In the genomic region with DNA sequence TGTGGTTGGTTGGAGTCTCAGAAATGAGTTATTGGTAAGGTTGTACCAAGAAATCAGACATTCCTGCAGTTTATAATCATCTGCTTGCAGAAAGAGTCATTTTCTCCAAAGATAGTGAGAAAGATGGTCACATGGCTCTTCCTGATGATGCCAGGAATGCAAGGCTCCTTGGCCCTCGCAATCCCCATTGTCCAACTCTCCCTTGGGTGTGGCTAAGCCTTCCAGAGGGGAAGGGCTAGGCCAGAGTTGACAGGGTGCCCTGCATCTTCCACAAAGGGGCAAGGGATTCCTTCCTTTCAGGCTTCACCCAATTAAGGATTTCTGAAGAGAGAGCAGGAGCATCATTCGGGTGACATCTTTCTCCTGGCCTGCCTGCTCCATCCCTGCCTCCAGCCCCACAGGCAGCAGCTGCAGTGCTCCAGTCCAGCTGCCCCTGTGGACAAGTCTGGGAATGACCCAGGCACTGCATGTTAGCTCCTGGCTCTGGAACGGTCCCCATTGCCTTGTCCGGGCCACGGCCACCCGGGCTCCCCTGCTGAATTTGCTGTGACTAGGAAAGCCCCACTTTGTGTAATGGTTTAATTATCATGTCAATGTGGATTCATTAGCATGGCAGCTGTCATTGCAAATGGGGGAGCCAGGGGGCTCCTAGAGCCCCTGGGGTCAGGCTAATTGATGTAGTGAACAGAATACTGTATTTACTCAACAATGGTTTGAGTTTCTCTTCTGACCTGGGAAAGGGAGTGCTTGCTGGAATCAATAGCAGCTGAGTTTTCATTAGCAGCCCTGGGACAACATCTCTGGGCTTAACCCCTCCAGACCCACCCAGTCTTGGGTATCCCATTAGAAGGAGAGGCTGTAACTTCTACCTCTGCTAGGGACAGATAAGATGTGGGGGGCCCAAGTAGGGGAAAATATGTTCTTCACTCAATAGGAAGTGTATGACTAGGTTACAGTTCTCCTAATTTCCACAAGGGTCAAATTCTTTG, we compare ENCODE assay signal across 34 cellular contexts.
DNase-seq lines count a peak whose midpoint lies in the region; ATAC-seq and TF ChIP-seq lines count a peak whose summit lies in the region.
"Had no signal": no experiment of that assay in that cellular context is flagged by ENCODE, and none has a peak within 500 bp of the region (broad histone marks: within the 10 kb centered on the region; RNA-seq: fewer than 3 reads in every experiment).

No MANE protein-coding gene starts in this region.

- H3K27me3 ChIP-seq in endodermal cell (ENCODE audit: control insufficient read depth, insufficient read depth, low read length, poor library complexity, severe bottlenecking) (no peaks in the 10 kb centered on the region), iPS DF 6.9 (ENCODE audit: control insufficient read depth, insufficient read depth, low read length) (no peaks in the 10 kb centered on the region), trophoblast cell (ENCODE audit: insufficient read depth, low read length) (no peaks in the 10 kb centered on the region), foreskin keratinocyte (no peaks in the 10 kb centered on the region)
- H3K27me3 ChIP-seq: hepatocyte, uterus had no signal

- H2BK5ac ChIP-seq in trophoblast cell (ENCODE audit: low read depth, low read length, poor library complexity) = no peak overlapping the region

- WGBS in endodermal cell (ENCODE audit: insufficient coverage in 1 of 2, insufficient read length in 1 of 2), 2 experiments = 64 to 68% methylated on average over 5 to 6 of the region's 6 CpGs
- no CpG with 5 or more reads among the region's 6 CpGs for WGBS in iPS DF 6.9 (ENCODE audit: insufficient coverage, insufficient read length)
- WGBS in trophoblast cell (ENCODE audit: extremely low coverage, insufficient coverage, insufficient read length) = no CpG with 5 or more reads among the region's 6 CpGs

- TF ChIP-seq CTCF in endodermal cell (conservative IDR thresholded peaks at IDR 0.05) = peak; percentile 44
- TF ChIP-seq CTCF in foreskin keratinocyte (conservative IDR thresholded peaks at IDR 0.05) = no peak
- no peak for TF ChIP-seq CTCF in GM13977 (IDR thresholded peaks at IDR 0.05; ENCODE audit: extremely low read depth, insufficient read depth, missing control alignments)

- no peak overlapping the region for H4K8ac ChIP-seq in trophoblast cell (ENCODE audit: low read depth, low read length)

- ATAC-seq in Right ventricle myocardium superior (ENCODE audit: poor library complexity) = peak; percentile 59
- no peak for ATAC-seq in foreskin keratinocyte
- ATAC-seq in GM18867 (IDR thresholded peaks at IDR 0.05; ENCODE audit: unreplicated experiment) = no peak
- ATAC-seq: activated CD4-positive, alpha-beta T cell treated with anti-CD3 and anti-CD28 coated beads for 36 hours; activated CD8-positive, alpha-beta T cell treated with anti-CD3 and anti-CD28 coated beads, Interleukin-2, amount 10 ng/mL, durations not matched to agents 7 days and 5 days; activated naive CD4-positive, alpha-beta T cell treated with anti-CD3 and anti-CD28 coated beads, Interleukin-2, amount 50 U/mL, for 72 hours; effector memory CD8-positive, alpha-beta T cell; esophagus mucosa; sciatic nerve had no signal

- H4K91ac ChIP-seq in trophoblast cell (ENCODE audit: low read depth, low read length) = no peak overlapping the region

- intact Hi-C loops in Right ventricle myocardium superior (cut with DNase I) = no loop called here
- intact Hi-C loops in cardiac septum (cut with DNase I) = no loop called here

- H2AK5ac ChIP-seq in trophoblast cell (ENCODE audit: low read length) = no peak overlapping the region

- H3K79me1 ChIP-seq in trophoblast cell (ENCODE audit: low read length) = peaks cover 10% of the 10 kb centered on the region

- no peak overlapping the region for H3K4ac ChIP-seq in trophoblast cell (ENCODE audit: low read depth, low read length)

- H3K18ac ChIP-seq in trophoblast cell (ENCODE audit: low read length) = no peak overlapping the region

- H3K14ac ChIP-seq in trophoblast cell (ENCODE audit: low read length) = no peak overlapping the region

- peaks cover 19% of the 10 kb centered on the region for H3K4me1 Mint-ChIP-seq in endodermal cell
- H3K4me1 Mint-ChIP-seq: activated CD4-positive, alpha-beta T cell treated with anti-CD3 and anti-CD28 coated beads for 36 hours had no signal

- no peaks in the 10 kb centered on the region for H3K4me1 ChIP-seq in endodermal cell (ENCODE audit: control insufficient read depth, insufficient read depth, low read length)
- peaks cover 4% of the 10 kb centered on the region; the same call in 1 of the 2 replicates for H3K4me1 ChIP-seq in iPS DF 6.9 (ENCODE audit: control insufficient read depth, insufficient read depth, low read length)
- H3K4me1 ChIP-seq in trophoblast cell (ENCODE audit: control insufficient read depth in 1 of 2, insufficient read depth in 2 of 2, low read length in 2 of 2) = peaks cover 12 to 13% of the 10 kb centered on the region in 2 experiments
- H3K4me1 ChIP-seq in foreskin keratinocyte = no peaks in the 10 kb centered on the region
- H3K4me1 ChIP-seq: uterus had no signal

- no peak overlapping the region for H2AFZ ChIP-seq in trophoblast cell (ENCODE audit: insufficient read depth, low read length, poor library complexity)
- H2AFZ ChIP-seq: hepatocyte had no signal

- no peak overlapping the region for H3K4me2 ChIP-seq in trophoblast cell (ENCODE audit: low read length)
- H3K4me2 ChIP-seq: hepatocyte, SK-N-SH had no signal

- peaks cover 17% of the 10 kb centered on the region for H3K27me3 Mint-ChIP-seq in endodermal cell (ENCODE audit: insufficient read depth)

- no peak overlapping the region for H3K27ac Mint-ChIP-seq in endodermal cell
- H3K27ac Mint-ChIP-seq: activated CD4-positive, alpha-beta T cell treated with anti-CD3 and anti-CD28 coated beads for 36 hours; activated CD8-positive, alpha-beta T cell treated with anti-CD3 and anti-CD28 coated beads, Interleukin-2, amount 10 ng/mL, durations not matched to agents 7 days and 5 days; activated naive CD4-positive, alpha-beta T cell treated with anti-CD3 and anti-CD28 coated beads, Interleukin-2, amount 50 U/mL, for 72 hours; CD4-positive, alpha-beta T cell; effector memory CD8-positive, alpha-beta T cell; stimulated activated naive CD8-positive, alpha-beta T cell treated with anti-CD3 and anti-CD28 coated beads, Interleukin-15, Interleukin-2, amounts not matched to agents 100 ng/mL and 50 ng/mL, for 24 hours had no signal

- H3K9ac ChIP-seq in endodermal cell (ENCODE audit: extremely low read depth, low read length, poor library complexity, severe bottlenecking) (no peak overlapping the region), trophoblast cell (ENCODE audit: low read length) (no peak overlapping the region)
- H3K9ac ChIP-seq: SK-N-SH had no signal

- no peak overlapping the region for H4K12ac ChIP-seq in trophoblast cell (ENCODE audit: low read depth, low read length)

- no peak overlapping the region for H3K4me3 ChIP-seq in endodermal cell (ENCODE audit: low read length)
- no peak overlapping the region for H3K4me3 ChIP-seq in iPS DF 6.9 (ENCODE audit: low read length)
- H3K4me3 ChIP-seq in trophoblast cell (ENCODE audit: low read depth, low read length) = no peak overlapping the region
- H3K4me3 ChIP-seq: GM12878, hepatocyte, lung, thoracic aorta, uterus had no signal

- H3K4me3 Mint-ChIP-seq in endodermal cell = no peak overlapping the region
- H3K4me3 Mint-ChIP-seq: activated CD4-positive, alpha-beta T cell treated with anti-CD3 and anti-CD28 coated beads for 36 hours; activated CD8-positive, alpha-beta T cell treated with anti-CD3 and anti-CD28 coated beads, Interleukin-2, amount 10 ng/mL, durations not matched to agents 7 days and 5 days; CD4-positive, alpha-beta T cell; effector memory CD8-positive, alpha-beta T cell; neural crest cell; stimulated activated naive CD8-positive, alpha-beta T cell treated with anti-CD3 and anti-CD28 coated beads, Interleukin-15, Interleukin-2, amounts not matched to agents 100 ng/mL and 50 ng/mL, for 24 hours had no signal

- H3K79me2 ChIP-seq in trophoblast cell (ENCODE audit: control insufficient read depth, insufficient read depth, low read length, poor library complexity) = no peaks in the 10 kb centered on the region
- H3K79me2 ChIP-seq: hepatocyte had no signal

- H2BK12ac ChIP-seq in trophoblast cell (ENCODE audit: low read length) = no peak overlapping the region

- H2BK120ac ChIP-seq in trophoblast cell (ENCODE audit: insufficient read depth, low read length, poor library complexity) = no peak overlapping the region

- H3K36me3 ChIP-seq in endodermal cell (ENCODE audit: control insufficient read depth, insufficient read depth, low read length) (no peaks in the 10 kb centered on the region), iPS DF 6.9 (ENCODE audit: control insufficient read depth, insufficient read depth, low read length) (no peaks in the 10 kb centered on the region), trophoblast cell (ENCODE audit: control insufficient read depth in 1 of 2, insufficient read depth in 2 of 2, low read length in 2 of 2) (no peaks in the 10 kb centered on the region)
- H3K36me3 ChIP-seq: thoracic aorta, uterus had no signal

- no peaks in the 10 kb centered on the region for H3K36me3 Mint-ChIP-seq in endodermal cell (ENCODE audit: low read depth)
- H3K36me3 Mint-ChIP-seq: activated naive CD4-positive, alpha-beta T cell treated with anti-CD3 and anti-CD28 coated beads, Interleukin-2, amount 50 U/mL, for 72 hours had no signal

- no peak overlapping the region for H3K27ac ChIP-seq in endodermal cell (ENCODE audit: low read depth, low read length)
- no peak overlapping the region for H3K27ac ChIP-seq in iPS DF 6.9 (ENCODE audit: low read length)
- no peak overlapping the region for H3K27ac ChIP-seq in trophoblast cell (ENCODE audit: low read depth, low read length)
- no peak overlapping the region for H3K27ac ChIP-seq in foreskin keratinocyte
- H3K27ac ChIP-seq: hepatocyte, thoracic aorta, uterus had no signal

- H3K23ac ChIP-seq in trophoblast cell (ENCODE audit: low read length) = no peak overlapping the region

- peak; percentile 46 for DNase-seq in Right ventricle myocardium superior
- no peak for DNase-seq in cardiac septum (ENCODE audit: low spot score)
- peak; percentile 84 for DNase-seq in endodermal cell
- DNase-seq in iPS DF 6.9 (ENCODE audit: low read depth, low spot score) = peak; percentile 45
- DNase-seq in trophoblast cell = no peak
- DNase-seq in foreskin keratinocyte = no peak
- DNase-seq in GM13977 (ENCODE audit: low spot score) = no peak
- DNase-seq: 8988T; activated CD4-positive, alpha-beta T cell treated with anti-CD3 and anti-CD28 coated beads for 36 hours; activated CD8-positive, alpha-beta T cell treated with anti-CD3 and anti-CD28 coated beads, Interleukin-2, amount 10 ng/mL, durations not matched to agents 7 days and 5 days; activated T-cell treated with anti-CD3 and anti-CD28 coated beads for 4 hours; aorta; CD4-positive, alpha-beta T cell; cortex of kidney; effector memory CD8-positive, alpha-beta T cell; IMR-90; NCI-H1105 treated with DMSO at 0.1 percent for 48 hours; NCI-H2081 treated with DMSO at 0.1 percent for 48 hours; NCI-H226; NCI-H748 treated with DMSO at 0.1 percent for 48 hours; posterior cingulate gyrus; SK-N-SH; T-helper 2 cell; uterus had no signal

- H3K9me3 Mint-ChIP-seq in endodermal cell = peaks cover 1% of the 10 kb centered on the region
- H3K9me3 Mint-ChIP-seq: activated naive CD4-positive, alpha-beta T cell treated with anti-CD3 and anti-CD28 coated beads, Interleukin-2, amount 50 U/mL, for 72 hours; CD4-positive, alpha-beta T cell; effector memory CD8-positive, alpha-beta T cell; stimulated activated naive CD8-positive, alpha-beta T cell treated with anti-CD3 and anti-CD28 coated beads, Interleukin-15, Interleukin-2, amounts not matched to agents 100 ng/mL and 50 ng/mL, for 24 hours had no signal

- in situ Hi-C loops in GM13977 (cut with MboI; ENCODE audit: low pct_unique_long_range_greater_than_20kb, low sequenced_read_pairs, unreplicated experiment) = no loop called here

- H3K9me3 ChIP-seq in endodermal cell (ENCODE audit: control insufficient read depth, low read length) (no peaks in the 10 kb centered on the region), iPS DF 6.9 (ENCODE audit: control insufficient read depth, insufficient read depth, low read length) (no peaks in the 10 kb centered on the region), trophoblast cell (ENCODE audit: insufficient read depth, low read depth, low read length) (no peaks in the 10 kb centered on the region)
- H3K9me3 ChIP-seq: SK-N-SH, thoracic aorta, uterus had no signal

Comparison
In these comparisons a context has a peak if more than half of its experiments do, and no peak if none do; other contexts are left out.
1. DNase-seq: peak in Right ventricle myocardium superior (single experiment), endodermal cell (single experiment) and iPS DF 6.9 (single experiment); none in cardiac septum (single experiment), trophoblast cell (0 of 2), foreskin keratinocyte (0 of 2) and GM13977 (single experiment).